1 cellular context compared by ENCODE assay signal in the genomic region with DNA sequence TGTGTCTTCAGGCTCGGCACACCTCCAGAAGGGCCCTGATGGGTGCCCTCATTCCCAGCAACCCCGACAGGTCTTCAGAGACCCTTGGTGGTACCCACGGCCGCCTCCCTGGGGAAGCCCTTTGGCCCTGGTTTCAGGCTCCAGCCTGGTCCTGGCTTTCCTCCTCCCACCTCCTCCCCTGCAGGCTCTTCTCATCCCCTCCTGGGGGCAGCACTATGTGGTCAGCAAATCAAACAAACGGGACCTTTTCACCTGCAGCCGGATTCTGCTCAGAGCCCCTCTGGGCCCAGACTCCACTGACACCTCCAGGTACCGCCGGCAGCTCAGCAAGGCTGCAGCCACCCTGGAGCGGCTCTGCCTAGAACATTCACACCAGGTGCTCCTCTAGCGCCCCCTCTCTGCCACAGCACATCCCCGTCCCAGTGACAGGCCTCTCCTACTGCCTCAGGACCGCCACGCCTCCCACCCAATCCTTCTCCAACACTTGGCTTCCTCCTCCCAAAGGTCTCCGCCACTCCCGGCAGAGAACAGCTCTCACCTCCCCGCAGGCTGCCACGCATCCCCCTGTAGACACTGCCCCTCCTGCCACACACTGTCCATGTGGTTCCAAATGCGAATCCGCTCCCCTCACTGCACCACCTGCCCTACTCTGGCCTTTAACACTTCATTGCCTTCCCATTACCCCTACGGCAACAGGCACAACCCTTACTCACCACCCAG.
TF ChIP-seq lines count a peak whose summit lies in the region.

No MANE protein-coding gene starts in this region.

TF ChIP-seq in WTC11, 78 proteins besides CTCF, POLR2A, EP300 and RAD21 (continued from another document):
- TF ChIP-seq, protein P1, sequence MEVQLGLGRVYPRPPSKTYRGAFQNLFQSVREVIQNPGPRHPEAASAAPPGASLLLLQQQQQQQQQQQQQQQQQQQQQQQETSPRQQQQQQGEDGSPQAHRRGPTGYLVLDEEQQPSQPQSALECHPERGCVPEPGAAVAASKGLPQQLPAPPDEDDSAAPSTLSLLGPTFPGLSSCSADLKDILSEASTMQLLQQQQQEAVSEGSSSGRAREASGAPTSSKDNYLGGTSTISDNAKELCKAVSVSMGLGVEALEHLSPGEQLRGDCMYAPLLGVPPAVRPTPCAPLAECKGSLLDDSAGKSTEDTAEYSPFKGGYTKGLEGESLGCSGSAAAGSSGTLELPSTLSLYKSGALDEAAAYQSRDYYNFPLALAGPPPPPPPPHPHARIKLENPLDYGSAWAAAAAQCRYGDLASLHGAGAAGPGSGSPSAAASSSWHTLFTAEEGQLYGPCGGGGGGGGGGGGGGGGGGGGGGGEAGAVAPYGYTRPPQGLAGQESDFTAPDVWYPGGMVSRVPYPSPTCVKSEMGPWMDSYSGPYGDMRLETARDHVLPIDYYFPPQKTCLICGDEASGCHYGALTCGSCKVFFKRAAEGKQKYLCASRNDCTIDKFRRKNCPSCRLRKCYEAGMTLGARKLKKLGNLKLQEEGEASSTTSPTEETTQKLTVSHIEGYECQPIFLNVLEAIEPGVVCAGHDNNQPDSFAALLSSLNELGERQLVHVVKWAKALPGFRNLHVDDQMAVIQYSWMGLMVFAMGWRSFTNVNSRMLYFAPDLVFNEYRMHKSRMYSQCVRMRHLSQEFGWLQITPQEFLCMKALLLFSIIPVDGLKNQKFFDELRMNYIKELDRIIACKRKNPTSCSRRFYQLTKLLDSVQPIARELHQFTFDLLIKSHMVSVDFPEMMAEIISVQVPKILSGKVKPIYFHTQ (CRISPR knock-in tag; IDR thresholded peaks at IDR 0.05): no peak
- TF ChIP-seq ZNF423 (CRISPR knock-in tag; IDR thresholded peaks at IDR 0.05): peak; percentile 58; the same call in 1 of the 2 replicates
